In the genomic region with DNA sequence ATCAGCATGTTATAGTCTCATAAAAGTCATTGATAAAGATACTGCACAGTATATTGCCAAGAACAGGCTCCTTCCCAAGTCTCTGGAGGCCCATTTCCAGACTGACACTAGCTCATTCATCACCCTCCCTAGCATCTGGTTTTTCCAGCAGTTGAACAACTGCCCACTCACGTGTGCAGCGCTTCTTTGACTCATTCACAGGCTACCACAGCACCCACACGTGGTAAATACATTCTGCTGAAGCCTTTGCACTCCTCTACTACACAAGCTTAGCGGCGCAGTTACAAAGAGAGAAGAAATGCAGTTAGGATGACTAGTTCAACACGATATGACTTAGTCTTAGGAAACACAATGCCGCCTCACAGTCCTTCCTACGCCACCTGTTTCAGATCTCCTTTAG, we compare ENCODE assay signal across 7 cellular contexts.
DNase-seq lines count a peak whose midpoint lies in the region; ATAC-seq and TF ChIP-seq lines count a peak whose summit lies in the region.

No MANE protein-coding gene starts in this region.

- H3K36me3 Mint-ChIP-seq in WTC11: no peaks in the 10 kb centered on the region

- ATAC-seq in left cardiac atrium (peak; percentile 47 to 82), HG03469 (IDR thresholded peaks at IDR 0.05; ENCODE audit: unreplicated experiment) (no peak), WTC11 (no peak)

- H3K4me3 Mint-ChIP-seq in WTC11: no peak overlapping the region

- no peaks in the 10 kb centered on the region for H3K9me3 Mint-ChIP-seq in WTC11

- DNase-seq in HT1080 (ENCODE audit: low read depth) (peak; percentile 98), left cardiac atrium (no peak), cerebellar cortex (ENCODE audit: low spot score) (no peak), WTC11 (ENCODE audit: low spot score) (no peak)
- peak; percentile 28 for DNase-seq in activated CD8-positive, alpha-beta memory T cell treated with anti-CD3 and anti-CD28 coated beads, Interleukin-2, amount 50 U/mL, for 4 hours
- peak; percentile 10 for DNase-seq in stimulated activated CD8-positive, alpha-beta memory T cell treated with anti-CD3 and anti-CD28 coated beads, Interleukin-12 subunit alpha, Interleukin-12 subunit beta, amount 100 ng/mL, for 4 hours (ENCODE audit: low read depth)

- no peak overlapping the region for H3K27ac Mint-ChIP-seq in WTC11

- CTCF ChIA-PET in WTC11 (lab: Charles Lee): interaction anchor here (0.6 to 1.3 kb wide), 6 partner anchors 48 to 445 kb away, joined by 3 to 5 read pairs (median 4); no protein-coding TSS in a partner anchor

- POLR2A ChIA-PET in WTC11 (lab: Charles Lee): interaction anchor here (0.9 kb wide), 1 partner anchor 88 kb away, joined by 3 read pairs; a partner anchor contains a TSS

- H3K27me3 Mint-ChIP-seq in WTC11 (ENCODE audit: low read depth): no peaks in the 10 kb centered on the region

- intact Hi-C loops in left cardiac atrium (cut with DNase I): loop anchor here in 1 of 2 donors (5.0 kb wide), 1 partner anchor 142 kb away; no protein-coding TSS in a partner anchor

- H3K4me1 Mint-ChIP-seq in WTC11: peaks cover 55% of the 10 kb centered on the region

- TF ChIP-seq CTCF in WTC11 (IDR thresholded peaks at IDR 0.05): no peak

TF ChIP-seq in WTC11, 78 proteins besides CTCF, POLR2A, EP300 and RAD21:
- no peak for TF ChIP-seq ZNF396 (CRISPR knock-in tag; IDR thresholded peaks at IDR 0.05; ENCODE audit: borderline replicate concordance)

Comparison
In these comparisons a context has a peak if more than half of its experiments do, and no peak if none do; other contexts are left out.
1. DNase-seq: peak in HT1080 (single experiment), activated CD8-positive, alpha-beta memory T cell treated with anti-CD3 and anti-CD28 coated beads, Interleukin-2, amount 50 U/mL, for 4 hours (single experiment) and stimulated activated CD8-positive, alpha-beta memory T cell treated with anti-CD3 and anti-CD28 coated beads, Interleukin-12 subunit alpha, Interleukin-12 subunit beta, amount 100 ng/mL, for 4 hours (single experiment); none in left cardiac atrium (single experiment), cerebellar cortex (single experiment) and WTC11 (single experiment).
2. ATAC-seq: peak in left cardiac atrium (2 of 2); none in HG03469 (single experiment) and WTC11 (single experiment).